15 cellular contexts compared by ENCODE assay signal in genomic region chr3:108053025-108053424, GRCh38. TPM values are rescaled to one million over a fixed set of nuclear protein-coding genes. Genes with fewer than 3 reads are reported as not detected.
DNase-seq lines count a peak whose midpoint lies in the region; ATAC-seq and TF ChIP-seq lines count a peak whose summit lies in the region.
"Had no signal": no experiment of that assay in that cellular context is flagged by ENCODE, and none has a peak within 500 bp of the region (broad histone marks: within the 10 kb centered on the region; RNA-seq: fewer than 3 reads in every experiment).

No MANE protein-coding gene starts in this region.

- peak overlapping the region; percentile 35 for H3K27ac Mint-ChIP-seq in activated CD4-positive, alpha-beta T cell treated with anti-CD3 and anti-CD28 coated beads for 36 hours
- H3K27ac Mint-ChIP-seq in natural killer cell treated with Interleukin-12 subunit alpha and Interleukin-12 subunit beta and Interleukin-15 and Interleukin-18, amount 100 ng/mL, for 72 hours = peak overlapping the region; percentile 52 to 79
- H3K27ac Mint-ChIP-seq in chondrocyte (ENCODE audit: unreplicated experiment) = no peak overlapping the region

- peaks cover 61% of the 10 kb centered on the region for H3K36me3 Mint-ChIP-seq in activated CD4-positive, alpha-beta T cell treated with anti-CD3 and anti-CD28 coated beads for 36 hours (ENCODE audit: low read depth)
- peaks cover 22% of the 10 kb centered on the region for H3K36me3 Mint-ChIP-seq in natural killer cell treated with Interleukin-12 subunit alpha and Interleukin-12 subunit beta and Interleukin-15 and Interleukin-18, amount 100 ng/mL, for 72 hours
- H3K36me3 Mint-ChIP-seq in chondrocyte (ENCODE audit: low read depth) = peaks cover 23% of the 10 kb centered on the region

- no peak for DNase-seq in activated CD4-positive, alpha-beta T cell treated with anti-CD3 and anti-CD28 coated beads for 36 hours
- no peak for DNase-seq in activated CD4-positive, alpha-beta T cell treated with anti-CD3 and anti-CD28 coated beads, Interleukin-2, amount 50 U/mL, for 1 hour
- DNase-seq in NCI-H1694 treated with DMSO at 0.1 percent for 48 hours (lab: John Stamatoyannopoulos, UW) (peak; percentile 79), colonic mucosa (peak; percentile 36), posterior vena cava (ENCODE audit: low spot score) (no peak), GM13977 (ENCODE audit: low spot score) (no peak), chondrocyte (ENCODE audit: low spot score) (no peak)
- DNase-seq in natural killer cell treated with Interleukin-12 subunit alpha and Interleukin-12 subunit beta and Interleukin-15 and Interleukin-18, amount 100 ng/mL, for 72 hours (ENCODE audit: low spot score) = no peak
- DNase-seq: DMS79, HFFc6, NCI-H187 treated with DMSO at 0.1 percent for 48 hours, spleen, T-helper 1 cell, uterus had no signal

- no peaks in the 10 kb centered on the region for H3K4me1 ChIP-seq in colonic mucosa
- H3K4me1 ChIP-seq: uterus had no signal

- no peaks in the 10 kb centered on the region for H3K9me3 Mint-ChIP-seq in activated CD4-positive, alpha-beta T cell treated with anti-CD3 and anti-CD28 coated beads for 36 hours (ENCODE audit: low read depth)
- peaks cover 3% of the 10 kb centered on the region for H3K9me3 Mint-ChIP-seq in natural killer cell treated with Interleukin-12 subunit alpha and Interleukin-12 subunit beta and Interleukin-15 and Interleukin-18, amount 100 ng/mL, for 72 hours
- H3K9me3 Mint-ChIP-seq in chondrocyte (ENCODE audit: low read depth) = no peaks in the 10 kb centered on the region
- H3K9me3 Mint-ChIP-seq: HFFc6, IgD-negative memory B cell had no signal

- in situ Hi-C loops in GM13977 (cut with MboI; ENCODE audit: low pct_unique_long_range_greater_than_20kb, low sequenced_read_pairs, unreplicated experiment) = no loop called here

- no peaks in the 10 kb centered on the region for H3K9me3 ChIP-seq in colonic mucosa
- H3K9me3 ChIP-seq: spleen, uterus had no signal

- H3K36me3 ChIP-seq in colonic mucosa = no peaks in the 10 kb centered on the region
- H3K36me3 ChIP-seq: uterus had no signal

- H3K4me1 Mint-ChIP-seq in activated CD4-positive, alpha-beta T cell treated with anti-CD3 and anti-CD28 coated beads for 36 hours = peaks cover 40% of the 10 kb centered on the region
- H3K4me1 Mint-ChIP-seq in natural killer cell treated with Interleukin-12 subunit alpha and Interleukin-12 subunit beta and Interleukin-15 and Interleukin-18, amount 100 ng/mL, for 72 hours (ENCODE audit: low read depth in 2 of 2) = peaks cover 29% of the 10 kb centered on the region in 2 donors
- no peaks in the 10 kb centered on the region for H3K4me1 Mint-ChIP-seq in chondrocyte (ENCODE audit: low read depth)

- intact Hi-C loops in activated CD4-positive, alpha-beta T cell treated with anti-CD3 and anti-CD28 coated beads for 36 hours (cut with DNase I, micrococcal nuclease) = no loop called here
- intact Hi-C loops in colonic mucosa (cut with DNase I) = no loop called here
- intact Hi-C loops in posterior vena cava (cut with DNase I) = no loop called here

- no peaks in the 10 kb centered on the region for H3K27me3 Mint-ChIP-seq in activated CD4-positive, alpha-beta T cell treated with anti-CD3 and anti-CD28 coated beads for 36 hours
- H3K27me3 Mint-ChIP-seq in natural killer cell treated with Interleukin-12 subunit alpha and Interleukin-12 subunit beta and Interleukin-15 and Interleukin-18, amount 100 ng/mL, for 72 hours = no peaks in the 10 kb centered on the region
- no peaks in the 10 kb centered on the region for H3K27me3 Mint-ChIP-seq in chondrocyte (ENCODE audit: low read depth)
- H3K27me3 Mint-ChIP-seq: IgD-negative memory B cell had no signal

- POLR2A ChIA-PET in activated CD4-positive, alpha-beta T cell treated with anti-CD3 and anti-CD28 coated beads for 36 hours (lab: Charles Lee) = no interaction called here

- H3K4me3 ChIP-seq in colonic mucosa = no peak overlapping the region
- H3K4me3 ChIP-seq: spleen, uterus had no signal

- no peak overlapping the region for H3K9ac ChIP-seq in colonic mucosa (ENCODE audit: low read depth in 2 of 2, low read length in 2 of 2)

- ATAC-seq in activated CD4-positive, alpha-beta T cell treated with anti-CD3 and anti-CD28 coated beads for 36 hours = no peak
- ATAC-seq in natural killer cell treated with Interleukin-12 subunit alpha and Interleukin-12 subunit beta and Interleukin-15 and Interleukin-18, amount 100 ng/mL, for 72 hours = peak in 1 of 2 donors; percentile 75

- TF ChIP-seq CTCF in colonic mucosa (IDR thresholded peaks at IDR 0.05) = no peak
- no peak for TF ChIP-seq CTCF in GM13977 (IDR thresholded peaks at IDR 0.05; ENCODE audit: extremely low read depth, insufficient read depth, missing control alignments)
- TF ChIP-seq CTCF in chondrocyte (IDR thresholded peaks at IDR 0.05) = no peak

- CTCF ChIA-PET in activated CD4-positive, alpha-beta T cell treated with anti-CD3 and anti-CD28 coated beads for 36 hours (lab: Charles Lee) = interaction anchor here (0.5 to 1.6 kb wide), 5 partner anchors 9 to 126 kb away, joined by 3 to 5 read pairs (median 3); no protein-coding TSS in a partner anchor

- no peaks in the 10 kb centered on the region for H3K27me3 ChIP-seq in colonic mucosa
- H3K27me3 ChIP-seq: spleen, uterus had no signal

- H3K27ac ChIP-seq in colonic mucosa = no peak overlapping the region
- H3K27ac ChIP-seq: spleen, uterus had no signal

- H3K4me3 Mint-ChIP-seq in activated CD4-positive, alpha-beta T cell treated with anti-CD3 and anti-CD28 coated beads for 36 hours = no peak overlapping the region
- H3K4me3 Mint-ChIP-seq in natural killer cell treated with Interleukin-12 subunit alpha and Interleukin-12 subunit beta and Interleukin-15 and Interleukin-18, amount 100 ng/mL, for 72 hours = peak overlapping the region; percentile 34
- no peak overlapping the region for H3K4me3 Mint-ChIP-seq in chondrocyte (ENCODE audit: unreplicated experiment)
- H3K4me3 Mint-ChIP-seq: HFFc6, IgD-negative memory B cell had no signal

RNA-seq across cellular contexts. Expression of gene CD47, which starts 37.8 kb away (rescaled TPM):
- 100 to 1,000 TPM in 1 of 2 experiments, 10 to 100 TPM in 1; 58.6 to 104 TPM for total RNA-seq in activated CD4-positive, alpha-beta T cell treated with anti-CD3 and anti-CD28 coated beads for 36 hours
- total RNA-seq in colonic mucosa (100 to 1,000 TPM in 1 of 2 donors, 10 to 100 TPM in 1; 68.1 to 101 TPM), posterior vena cava (10 to 100 TPM; 72.4 to 74.0 TPM), chondrocyte (43.1 to 56.7 TPM (median 49.1 TPM) in 3 replicates)
- total RNA-seq in natural killer cell treated with Interleukin-12 subunit alpha and Interleukin-12 subunit beta and Interleukin-15 and Interleukin-18, amount 100 ng/mL, for 72 hours = 100 to 1,000 TPM in 1 of 2 donors, 10 to 100 TPM in 1; 82.6 to 113 TPM

Comparison
In these comparisons a context has a peak if more than half of its experiments do, and no peak if none do; other contexts are left out.
1. DNase-seq: peak in NCI-H1694 treated with DMSO at 0.1 percent for 48 hours (single experiment) and colonic mucosa (single experiment); none in activated CD4-positive, alpha-beta T cell treated with anti-CD3 and anti-CD28 coated beads for 36 hours (single experiment), activated CD4-positive, alpha-beta T cell treated with anti-CD3 and anti-CD28 coated beads, Interleukin-2, amount 50 U/mL, for 1 hour (single experiment), natural killer cell treated with Interleukin-12 subunit alpha and Interleukin-12 subunit beta and Interleukin-15 and Interleukin-18, amount 100 ng/mL, for 72 hours (single experiment), posterior vena cava (single experiment), GM13977 (single experiment) and chondrocyte (single experiment).